Comparison of ENCODE assay signal across 1 cellular context in genomic region chr1:44812822-44813543, GRCh38.
TF ChIP-seq lines count a peak whose summit lies in the region.

No MANE protein-coding gene starts in this region.

TF ChIP-seq in HepG2, 621 proteins besides CTCF, POLR2A, EP300 and RAD21:
- no peak for TF ChIP-seq ZNF317 (CRISPR knock-in tag; IDR thresholded peaks at IDR 0.05)
- peak; percentile 31 for TF ChIP-seq AGO2 (optimal IDR thresholded peaks at IDR 0.05; ENCODE audit: low read depth, low read length)
- no peak for TF ChIP-seq ZNF850 (CRISPR knock-in tag; conservative IDR thresholded peaks at IDR 0.05)
- TF ChIP-seq RBFOX2 (IDR thresholded peaks at IDR 0.05; ENCODE audit: low read depth, low read length), result peak; percentile 63; the same call in 1 of the 2 replicates
- TF ChIP-seq MTA1 (CRISPR knock-in tag; IDR thresholded peaks at IDR 0.05; ENCODE audit: borderline replicate concordance), result 0 out of 2 replicates have a peak, but pooled peaks have one; percentile 29
